1 cellular context compared by ENCODE assay signal in genomic region chr6:129785756-129786135, GRCh38.
TF ChIP-seq lines count a peak whose summit lies in the region.

No MANE protein-coding gene starts in this region.

TF ChIP-seq in GM23338, 12 proteins besides CTCF, POLR2A, EP300 and RAD21 (continued from another document):
- no peak for TF ChIP-seq EZH2phosphoT487 (IDR thresholded peaks at IDR 0.05; ENCODE audit: unreplicated experiment)
- TF ChIP-seq EZH2 (IDR thresholded peaks at IDR 0.05; ENCODE audit: low read depth, unreplicated experiment), result no peak
- no peak for TF ChIP-seq ZNF114 (CRISPR knock-in tag; IDR thresholded peaks at IDR 0.05)
- TF ChIP-seq REST (IDR thresholded peaks at IDR 0.05; ENCODE audit: unreplicated experiment), result no peak
